ENCODE assay signal across 8 cellular contexts in the genomic region with DNA sequence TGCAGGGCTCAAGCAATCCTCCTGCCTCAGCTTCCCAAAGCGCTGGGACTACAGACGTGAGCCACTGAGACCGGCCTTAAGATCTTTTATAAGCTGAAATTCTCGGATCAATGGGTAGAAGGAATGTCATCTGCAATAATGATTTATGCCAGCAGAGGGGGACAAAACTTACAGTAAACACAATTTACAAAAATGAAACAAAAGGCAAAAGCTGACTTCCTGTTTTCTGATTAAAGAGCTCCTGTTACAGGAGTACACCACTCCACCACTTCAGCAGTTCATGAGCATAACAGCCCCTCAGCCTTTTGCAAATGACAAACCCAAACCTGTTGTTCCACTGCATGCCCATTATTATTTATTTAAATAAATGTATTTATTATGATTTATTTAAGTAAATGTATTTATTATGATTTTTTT.
DNase-seq lines count a peak whose midpoint lies in the region; ATAC-seq and TF ChIP-seq lines count a peak whose summit lies in the region.

No MANE protein-coding gene starts in this region.

- no peaks in the 10 kb centered on the region for H3K9me3 Mint-ChIP-seq in CD4-positive, alpha-beta T cell

- H3K4me1 ChIP-seq in ovary (ENCODE audit: insufficient read depth), result peaks cover 2% of the 10 kb centered on the region

- H3K27ac ChIP-seq in CD4-positive, alpha-beta T cell (ENCODE audit: low read depth, low read length), result no peak overlapping the region
- no peak overlapping the region for H3K27ac ChIP-seq in ovary

- POLR2A ChIA-PET in CD4-positive, alpha-beta T cell (lab: Charles Lee), result interaction anchor here (0.6 to 2.5 kb wide), 19 partner anchors 9 to 883 kb away, joined by 3 to 19 read pairs (median 6); a partner anchor contains a TSS

- DNase-seq in CD4-positive, alpha-beta T cell, result peak in 4 of 10 experiments; percentile 13 to 33 (median 22)
- DNase-seq in NCI-H146 (lab: John Stamatoyannopoulos, UW), result peak; percentile 64
- DNase-seq in T-helper 1 cell, result peak in 3 of 5 donors; percentile 23 to 81 (median 50)
- peak; percentile 69 for DNase-seq in epidermal melanocyte (ENCODE audit: insufficient read length, low spot score)
- no peak for DNase-seq in ovary
- no peak for DNase-seq in T-helper 9 cell

- TF ChIP-seq POLR2A in GM18505 (IDR thresholded peaks at IDR 0.05; ENCODE audit: borderline replicate concordance, extremely low read depth, insufficient read depth, insufficient read length), result no peak
- no peak for TF ChIP-seq POLR2A in ovary (IDR thresholded peaks at IDR 0.05)

- CTCF ChIA-PET in CD4-positive, alpha-beta T cell (lab: Charles Lee), result interaction anchor here (0.9 to 2.2 kb wide), 22 partner anchors 11 to 887 kb away, joined by 3 to 29 read pairs (median 4); a partner anchor contains a TSS

- 35 to 42% (median 39%) methylated on average over 4 of the region's 4 CpGs for WGBS in ovary, 3 donors

- intact Hi-C loops in CD4-positive, alpha-beta T cell (cut with DNase I, micrococcal nuclease), result loop anchor here (1.0 to 10.0 kb wide), 7 partner anchors 17 to 241 kb away; a partner anchor contains a TSS
- intact Hi-C loops in ovary (cut with DNase I), result loop anchor here in 1 of 4 donors (5.0 kb wide), 1 partner anchor 151 kb away; a partner anchor contains a TSS

- H3K4me3 ChIP-seq in ovary, result no peak overlapping the region

- H3K36me3 ChIP-seq in ovary, result no peaks in the 10 kb centered on the region

- H3K36me3 Mint-ChIP-seq in CD4-positive, alpha-beta T cell (ENCODE audit: low read depth), result no peaks in the 10 kb centered on the region

- peak; percentile 95 for ATAC-seq in CD4-positive, alpha-beta T cell (ENCODE audit: poor library complexity)
- ATAC-seq in GM18505 (IDR thresholded peaks at IDR 0.05; ENCODE audit: unreplicated experiment) (peak; percentile 84), HG02870 (IDR thresholded peaks at IDR 0.05; ENCODE audit: unreplicated experiment) (peak; percentile 87)

- peaks cover 20% of the 10 kb centered on the region for H3K4me1 Mint-ChIP-seq in CD4-positive, alpha-beta T cell (ENCODE audit: low read depth)

- H3K9me3 ChIP-seq in CD4-positive, alpha-beta T cell (ENCODE audit: control insufficient read depth, low read length), result no peaks in the 10 kb centered on the region
- H3K9me3 ChIP-seq in ovary, result no peaks in the 10 kb centered on the region

- TF ChIP-seq EP300 in ovary (IDR thresholded peaks at IDR 0.05), result no peak

- H3K27me3 ChIP-seq in CD4-positive, alpha-beta T cell (ENCODE audit: control insufficient read depth, insufficient read depth, low read length), result no peaks in the 10 kb centered on the region
- H3K27me3 ChIP-seq in ovary, result no peaks in the 10 kb centered on the region

- no peak overlapping the region for H3K4me3 Mint-ChIP-seq in CD4-positive, alpha-beta T cell

- H3K27me3 Mint-ChIP-seq in CD4-positive, alpha-beta T cell, result no peaks in the 10 kb centered on the region

- TF ChIP-seq CTCF in CD4-positive, alpha-beta T cell (IDR thresholded peaks at IDR 0.05), result peak; percentile 75
- TF ChIP-seq CTCF in ovary (IDR thresholded peaks at IDR 0.05), result peak in 2 of 3 donors; percentile 30 to 34

- H3K27ac Mint-ChIP-seq in CD4-positive, alpha-beta T cell, result peak overlapping the region; percentile 2

Comparison
In these comparisons a context has a peak if more than half of its experiments do, and no peak if none do; other contexts are left out.
1. DNase-seq: peak in NCI-H146 (single experiment), T-helper 1 cell (3 of 5) and epidermal melanocyte (single experiment); none in ovary (0 of 5) and T-helper 9 cell (single experiment).
2. Peak in every context shown above with its lines, with median percentiles within 50 percentile points of each other: ATAC-seq.